In genomic region chr10:117259279-117259678, GRCh38 we compare ENCODE assay signal across 30 cellular contexts. TPM values are rescaled to one million over a fixed set of nuclear protein-coding genes. Genes with fewer than 3 reads are reported as not detected.
DNase-seq lines count a peak whose midpoint lies in the region; ATAC-seq and TF ChIP-seq lines count a peak whose summit lies in the region.
"Had no signal": no experiment of that assay in that cellular context is flagged by ENCODE, and none has a peak within 500 bp of the region (broad histone marks: within the 10 kb centered on the region; RNA-seq: fewer than 3 reads in every experiment).

No MANE protein-coding gene starts in this region.

- H3K27ac ChIP-seq in vagina (peak overlapping the region; percentile 53), GM23338 (ENCODE audit: low read depth) (no peak overlapping the region)
- H3K27ac ChIP-seq: 22Rv1, ascending aorta, epithelial cell of prostate, left ventricle myocardium inferior, pancreas, skin epidermis, upper lobe of left lung had no signal

- no peak overlapping the region for H3K4me3 ChIP-seq in vagina
- H3K4me3 ChIP-seq in GM23338, result no peak overlapping the region
- H3K4me3 ChIP-seq: ascending aorta, left ventricle myocardium inferior, pancreas, skin epidermis, upper lobe of left lung had no signal

- no peak overlapping the region for H3K4me3 Mint-ChIP-seq in GM23338
- H3K4me3 Mint-ChIP-seq: activated naive CD8-positive, alpha-beta T cell treated with anti-CD3 and anti-CD28 coated beads, Interleukin-2, amount 10 ng/mL, durations not matched to agents 7 days and 5 days; activated T-cell treated with anti-CD3 and anti-CD28 coated beads, Interleukin-2, amount 50 U/mL, for 24 hours; CD4-positive, CD25-positive, alpha-beta regulatory T cell; neural crest cell; stimulated activated naive B cell treated with anti-CD40 and anti-IgM and Interleukin-4, amounts not matched to agents 10 μg/mL and 1 μg/mL and 100 μg/mL, for 72 hours had no signal

- H4K20me1 ChIP-seq in GM23338 (replicated peaks; ENCODE audit: insufficient read depth), result no peaks in the 10 kb centered on the region; the same call in 1 of the 2 replicates

- H2AFZ ChIP-seq in GM23338, result no peak overlapping the region

- intact Hi-C loops in vagina (cut with DNase I) (no loop called here), posterior cingulate gyrus (cut with DNase I) (no loop called here)

- DNase-seq in SIG-M5 treated with dmso at 0.1 percent for 504 hours (lab: John Stamatoyannopoulos, UW; ENCODE audit: unreplicated experiment) (peak; percentile 14), SIG-M5 (lab: John Stamatoyannopoulos, UW) (no peak), NOMO-1 (lab: John Stamatoyannopoulos, UW; ENCODE audit: unreplicated experiment in 2 of 2) (peak; percentile 18 to 22), UCSD-AML1 (lab: John Stamatoyannopoulos, UW; ENCODE audit: unreplicated experiment) (peak; percentile 44), vagina (ENCODE audit: extremely low spot score in 2 of 2) (peak in 1 of 2 donors; percentile 42), GM23338 (ENCODE audit: low spot score) (no peak), posterior cingulate gyrus (no peak)
- DNase-seq in stimulated activated CD4-positive, alpha-beta T cell treated with anti-CD3 and anti-CD28 coated beads, Interleukin-4, amount 100 ng/mL, for 4 hours, result no peak
- DNase-seq: activated CD4-positive, CD25-positive, alpha-beta regulatory T cell; activated gamma-delta T cell; activated naive CD8-positive, alpha-beta T cell treated with anti-CD3 and anti-CD28 coated beads, Interleukin-2, amount 10 ng/mL, durations not matched to agents 7 days and 5 days; activated T-cell treated with anti-CD3 and anti-CD28 coated beads, Interleukin-2, amount 50 U/mL, for 24 hours; CD4-positive, CD25-positive, alpha-beta regulatory T cell; DMS79 treated with DMSO at 0.1 percent for 48 hours; effector CD4-positive, alpha-beta T cell; left ventricle myocardium inferior; mesenchymal stem cell; NCI-H1048; pancreas; PC-3; retina; stimulated activated naive B cell treated with anti-CD40 and anti-IgM and Interleukin-4, amounts not matched to agents 10 μg/mL and 1 μg/mL and 100 μg/mL, for 72 hours; substantia nigra; upper lobe of left lung had no signal

- no peaks in the 10 kb centered on the region; the same call in 1 of the 3 replicates for H3K36me3 Mint-ChIP-seq in GM23338 (ENCODE audit: low read depth)
- H3K36me3 Mint-ChIP-seq: activated naive CD8-positive, alpha-beta T cell treated with anti-CD3 and anti-CD28 coated beads, Interleukin-2, amount 10 ng/mL, durations not matched to agents 7 days and 5 days; CD4-positive, CD25-positive, alpha-beta regulatory T cell; stimulated activated naive B cell treated with anti-CD40 and anti-IgM and Interleukin-4, amounts not matched to agents 10 μg/mL and 1 μg/mL and 100 μg/mL, for 72 hours had no signal

- peaks cover 28% of the 10 kb centered on the region for H3K4me1 Mint-ChIP-seq in GM23338
- H3K4me1 Mint-ChIP-seq: CD4-positive, CD25-positive, alpha-beta regulatory T cell had no signal

- H3K9me3 ChIP-seq in vagina, result no peaks in the 10 kb centered on the region
- H3K9me3 ChIP-seq: ascending aorta, left ventricle myocardium inferior, pancreas, upper lobe of left lung had no signal

- no peaks in the 10 kb centered on the region for H3K79me2 ChIP-seq in GM23338 (replicated peaks; ENCODE audit: insufficient read depth)

- H3K27me3 Mint-ChIP-seq in GM23338 (ENCODE audit: insufficient read depth, low read depth, poor library complexity), result peaks cover 4% of the 10 kb centered on the region

- TF ChIP-seq POLR2A in vagina (IDR thresholded peaks at IDR 0.05), result no peak

- H3K4me1 ChIP-seq in vagina (no peaks in the 10 kb centered on the region), GM23338 (ENCODE audit: insufficient read depth) (no peaks in the 10 kb centered on the region; the same call in 1 of the 2 replicates)
- H3K4me1 ChIP-seq: ascending aorta, left ventricle myocardium inferior, upper lobe of left lung had no signal

- TF ChIP-seq CTCF in vagina (IDR thresholded peaks at IDR 0.05) (no peak), GM23338 (conservative IDR thresholded peaks at IDR 0.05; ENCODE audit: low read depth in 2 of 2) (no peak)

- no peaks in the 10 kb centered on the region for H3K9me3 Mint-ChIP-seq in GM23338
- H3K9me3 Mint-ChIP-seq: activated naive CD8-positive, alpha-beta T cell treated with anti-CD3 and anti-CD28 coated beads, Interleukin-2, amount 10 ng/mL, durations not matched to agents 7 days and 5 days; activated T-cell treated with anti-CD3 and anti-CD28 coated beads, Interleukin-2, amount 50 U/mL, for 24 hours; CD4-positive, CD25-positive, alpha-beta regulatory T cell; neural crest cell; stimulated activated naive B cell treated with anti-CD40 and anti-IgM and Interleukin-4, amounts not matched to agents 10 μg/mL and 1 μg/mL and 100 μg/mL, for 72 hours had no signal

- H3K4me2 ChIP-seq in GM23338, result no peak overlapping the region

- no peaks in the 10 kb centered on the region for H3F3A ChIP-seq in GM23338 (replicated peaks; ENCODE audit: low read depth)

- no peak for ATAC-seq in GM23338
- ATAC-seq: pancreas; PC-3; SK-N-SH treated with all-trans-retinoic acid at 6 μM for 48 hours; stimulated activated naive B cell treated with anti-CD40 and anti-IgM and Interleukin-4, amounts not matched to agents 10 μg/mL and 1 μg/mL and 100 μg/mL, for 72 hours had no signal

- H3K27ac Mint-ChIP-seq in GM23338, result no peak overlapping the region
- H3K27ac Mint-ChIP-seq: activated naive CD8-positive, alpha-beta T cell treated with anti-CD3 and anti-CD28 coated beads, Interleukin-2, amount 10 ng/mL, durations not matched to agents 7 days and 5 days; activated T-cell treated with anti-CD3 and anti-CD28 coated beads, Interleukin-2, amount 50 U/mL, for 24 hours; CD4-positive, CD25-positive, alpha-beta regulatory T cell had no signal

- no peaks in the 10 kb centered on the region for H3K9me2 ChIP-seq in GM23338 (ENCODE audit: insufficient read depth)

- H3K36me3 ChIP-seq in vagina (no peaks in the 10 kb centered on the region), GM23338 (ENCODE audit: insufficient read depth) (no peaks in the 10 kb centered on the region)
- H3K36me3 ChIP-seq: ascending aorta, left ventricle myocardium inferior, pancreas, upper lobe of left lung had no signal

- no peaks in the 10 kb centered on the region for H3K27me3 ChIP-seq in vagina
- no peaks in the 10 kb centered on the region for H3K27me3 ChIP-seq in GM23338 (ENCODE audit: insufficient read depth)
- H3K27me3 ChIP-seq: ascending aorta, pancreas, upper lobe of left lung had no signal

TF ChIP-seq in GM23338, 12 proteins besides CTCF, POLR2A, EP300 and RAD21 (continues in another document):
- TF ChIP-seq NANOG (IDR thresholded peaks at IDR 0.05; ENCODE audit: borderline replicate concordance) (no peak), JUNB (IDR thresholded peaks at IDR 0.05; ENCODE audit: unreplicated experiment) (no peak), ZNF331 (CRISPR knock-in tag; IDR thresholded peaks at IDR 0.05; ENCODE audit: low read depth) (no peak), ETS1 (IDR thresholded peaks at IDR 0.05) (no peak), CREB1 (CRISPR knock-in tag; IDR thresholded peaks at IDR 0.05; ENCODE audit: low read depth) (no peak), EZH2phosphoT487 (IDR thresholded peaks at IDR 0.05; ENCODE audit: unreplicated experiment) (no peak), ZNF114 (CRISPR knock-in tag; IDR thresholded peaks at IDR 0.05) (no peak), REST (IDR thresholded peaks at IDR 0.05; ENCODE audit: unreplicated experiment) (no peak)

RNA-seq across cellular contexts. Expression of gene SLC18A2, which starts 18.4 kb away (rescaled TPM):
- total RNA-seq in vagina, result 11.5 TPM
- total RNA-seq in GM23338 (2014; rRNA removed; shearing (Covaris generic)), result 7.8 and 8.7 TPM in 2 replicates
- polyA plus RNA-seq in GM23338 (2016; fragmentation: Nextera tagmentation; extraction: Ambion mirVana), result 4.3 TPM in 2 replicates
- total RNA-seq: ascending aorta, PC-3 had no signal

Comparison
In these comparisons a context has a peak if more than half of its experiments do, and no peak if none do; other contexts are left out.
1. DNase-seq: peak in SIG-M5 treated with dmso at 0.1 percent for 504 hours (single experiment), NOMO-1 (2 of 2) and UCSD-AML1 (single experiment); none in SIG-M5 (single experiment), stimulated activated CD4-positive, alpha-beta T cell treated with anti-CD3 and anti-CD28 coated beads, Interleukin-4, amount 100 ng/mL, for 4 hours (0 of 2), GM23338 (single experiment) and posterior cingulate gyrus (0 of 10).